ENCODE assay signal across 1 cellular context in the genomic region with DNA sequence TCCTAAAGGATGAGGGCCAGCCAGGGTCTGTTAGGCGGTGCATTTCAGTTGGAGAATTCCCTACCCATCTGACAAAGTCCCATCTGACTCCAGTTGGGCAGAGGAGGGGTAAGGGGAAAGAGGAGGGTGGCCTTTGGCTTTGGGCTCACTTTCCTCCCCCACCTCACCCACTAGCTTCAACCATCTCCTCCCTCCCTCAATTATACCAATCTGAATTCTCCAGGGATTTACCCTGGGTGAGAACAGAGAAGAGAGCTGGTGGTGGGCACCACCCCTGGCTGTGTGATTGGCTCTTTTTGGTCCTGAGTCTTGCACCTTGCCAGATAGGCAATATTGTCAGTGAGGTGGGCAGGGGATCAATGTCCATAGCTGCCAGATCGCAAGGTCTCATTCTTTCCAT.
TF ChIP-seq lines count a peak whose summit lies in the region.

No MANE protein-coding gene starts in this region.

TF ChIP-seq in K562, 482 proteins besides CTCF, POLR2A, EP300 and RAD21 (continued from another document):
- TF ChIP-seq, protein P1, sequence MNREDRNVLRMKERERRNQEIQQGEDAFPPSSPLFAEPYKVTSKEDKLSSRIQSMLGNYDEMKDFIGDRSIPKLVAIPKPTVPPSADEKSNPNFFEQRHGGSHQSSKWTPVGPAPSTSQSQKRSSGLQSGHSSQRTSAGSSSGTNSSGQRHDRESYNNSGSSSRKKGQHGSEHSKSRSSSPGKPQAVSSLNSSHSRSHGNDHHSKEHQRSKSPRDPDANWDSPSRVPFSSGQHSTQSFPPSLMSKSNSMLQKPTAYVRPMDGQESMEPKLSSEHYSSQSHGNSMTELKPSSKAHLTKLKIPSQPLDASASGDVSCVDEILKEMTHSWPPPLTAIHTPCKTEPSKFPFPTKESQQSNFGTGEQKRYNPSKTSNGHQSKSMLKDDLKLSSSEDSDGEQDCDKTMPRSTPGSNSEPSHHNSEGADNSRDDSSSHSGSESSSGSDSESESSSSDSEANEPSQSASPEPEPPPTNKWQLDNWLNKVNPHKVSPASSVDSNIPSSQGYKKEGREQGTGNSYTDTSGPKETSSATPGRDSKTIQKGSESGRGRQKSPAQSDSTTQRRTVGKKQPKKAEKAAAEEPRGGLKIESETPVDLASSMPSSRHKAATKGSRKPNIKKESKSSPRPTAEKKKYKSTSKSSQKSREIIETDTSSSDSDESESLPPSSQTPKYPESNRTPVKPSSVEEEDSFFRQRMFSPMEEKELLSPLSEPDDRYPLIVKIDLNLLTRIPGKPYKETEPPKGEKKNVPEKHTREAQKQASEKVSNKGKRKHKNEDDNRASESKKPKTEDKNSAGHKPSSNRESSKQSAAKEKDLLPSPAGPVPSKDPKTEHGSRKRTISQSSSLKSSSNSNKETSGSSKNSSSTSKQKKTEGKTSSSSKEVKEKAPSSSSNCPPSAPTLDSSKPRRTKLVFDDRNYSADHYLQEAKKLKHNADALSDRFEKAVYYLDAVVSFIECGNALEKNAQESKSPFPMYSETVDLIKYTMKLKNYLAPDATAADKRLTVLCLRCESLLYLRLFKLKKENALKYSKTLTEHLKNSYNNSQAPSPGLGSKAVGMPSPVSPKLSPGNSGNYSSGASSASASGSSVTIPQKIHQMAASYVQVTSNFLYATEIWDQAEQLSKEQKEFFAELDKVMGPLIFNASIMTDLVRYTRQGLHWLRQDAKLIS (CRISPR knock-in tag; IDR thresholded peaks at IDR 0.05), result 0 out of 2 replicates have a peak, but pooled peaks have one; percentile 22
- TF ChIP-seq MBD2 (IDR thresholded peaks at IDR 0.05; ENCODE audit: borderline replicate concordance, low read depth) (no peak), PHTF2 (CRISPR knock-in tag; IDR thresholded peaks at IDR 0.05) (no peak)
